19 cellular contexts compared by ENCODE assay signal in genomic region chr2:158038906-158039305, GRCh38.
"Had no signal": no experiment of that assay in that cellular context is flagged by ENCODE, and none has a peak within 500 bp of the region (broad histone marks: within the 10 kb centered on the region; RNA-seq: fewer than 3 reads in every experiment).

No MANE protein-coding gene starts in this region.

- ATAC-seq: HepG2 had no signal

- H3K27me3 ChIP-seq: MG63, SJSA1 had no signal

- H3K4me3 ChIP-seq: MG63, SJSA1, SK-N-MC had no signal

- H3K9me3 ChIP-seq: MG63, SJSA1 had no signal

- DNase-seq: IMR-90, Karpas-422, KG1, MG63, NCI-H1092, NCI-H1105 treated with DMSO at 0.1 percent for 48 hours, NCI-H1417 treated with DMSO at 0.1 percent for 48 hours, NCI-H146, NCI-H1694 treated with DMSO at 0.1 percent for 48 hours, NCI-H2081, NCI-H2107, NCI-H2227 treated with DMSO at 0.1 percent for 48 hours, NCI-H524 treated with DMSO at 0.1 percent for 48 hours, Right ventricle myocardium superior, RPMI8226, SIG-M5 had no signal

- H3K4me1 ChIP-seq: SJSA1 had no signal

- H3K36me3 ChIP-seq: MG63, SJSA1 had no signal

- H3K27ac ChIP-seq: SJSA1, SK-N-MC had no signal
